Comparison of ENCODE assay signal across 1 cellular context in the genomic region with DNA sequence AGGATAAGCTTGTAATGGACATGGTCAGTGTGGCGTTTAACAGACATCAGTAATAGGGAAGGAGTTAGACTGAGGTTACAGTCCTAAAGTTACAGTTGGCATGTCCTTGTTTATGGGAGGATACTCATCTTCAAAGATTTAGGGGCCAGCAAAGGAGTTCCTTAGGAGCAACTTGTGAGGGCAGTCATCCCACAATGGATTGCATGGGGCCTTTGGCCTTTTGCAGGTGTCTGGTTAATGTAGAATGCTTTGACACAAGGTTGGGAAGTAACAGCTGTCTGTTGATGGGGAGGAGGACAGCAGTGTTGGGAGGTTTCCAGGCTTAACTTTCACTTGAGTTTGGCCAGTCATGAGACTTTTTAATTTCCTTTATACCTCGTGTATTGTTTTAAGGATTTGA.
TF ChIP-seq lines count a peak whose summit lies in the region.

No MANE protein-coding gene starts in this region.

TF ChIP-seq in GM12878, 131 proteins besides CTCF, POLR2A, EP300 and RAD21:
- TF ChIP-seq, protein P1, sequence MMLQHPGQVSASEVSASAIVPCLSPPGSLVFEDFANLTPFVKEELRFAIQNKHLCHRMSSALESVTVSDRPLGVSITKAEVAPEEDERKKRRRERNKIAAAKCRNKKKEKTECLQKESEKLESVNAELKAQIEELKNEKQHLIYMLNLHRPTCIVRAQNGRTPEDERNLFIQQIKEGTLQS (IDR thresholded peaks at IDR 0.05; ENCODE audit: borderline replicate concordance, extremely low read depth, low read depth, low read length): no peak
- TF ChIP-seq IRF5 (IDR thresholded peaks at IDR 0.05; ENCODE audit: borderline replicate concordance): no peak
- no peak for TF ChIP-seq IKZF2 (IDR thresholded peaks at IDR 0.05)
- no peak for TF ChIP-seq WRNIP1 (IDR thresholded peaks at IDR 0.05; ENCODE audit: borderline replicate concordance, low read depth, low read length)
- no peak for TF ChIP-seq ASH2L (IDR thresholded peaks at IDR 0.05; ENCODE audit: borderline replicate concordance, low read depth)
- TF ChIP-seq ZZZ3 (IDR thresholded peaks at IDR 0.05; ENCODE audit: control insufficient read depth, insufficient read length, low read depth): no peak
- no peak for TF ChIP-seq ZNF217 (IDR thresholded peaks at IDR 0.05)
- TF ChIP-seq, protein P2, sequence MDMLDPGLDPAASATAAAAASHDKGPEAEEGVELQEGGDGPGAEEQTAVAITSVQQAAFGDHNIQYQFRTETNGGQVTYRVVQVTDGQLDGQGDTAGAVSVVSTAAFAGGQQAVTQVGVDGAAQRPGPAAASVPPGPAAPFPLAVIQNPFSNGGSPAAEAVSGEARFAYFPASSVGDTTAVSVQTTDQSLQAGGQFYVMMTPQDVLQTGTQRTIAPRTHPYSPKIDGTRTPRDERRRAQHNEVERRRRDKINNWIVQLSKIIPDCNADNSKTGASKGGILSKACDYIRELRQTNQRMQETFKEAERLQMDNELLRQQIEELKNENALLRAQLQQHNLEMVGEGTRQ (IDR thresholded peaks at IDR 0.05; ENCODE audit: borderline replicate concordance, low read depth, low read length): no peak
- TF ChIP-seq GABPA (IDR thresholded peaks at IDR 0.05; ENCODE audit: low read depth): no peak
- TF ChIP-seq ZNF207 (IDR thresholded peaks at IDR 0.05; ENCODE audit: borderline replicate concordance): no peak
- no peak for TF ChIP-seq POU2F2 (IDR thresholded peaks at IDR 0.05; ENCODE audit: borderline replicate concordance, low read depth, low read length)
- no peak for TF ChIP-seq ATF7 (IDR thresholded peaks at IDR 0.05; ENCODE audit: low read depth)
- TF ChIP-seq EGR1 (IDR thresholded peaks at IDR 0.05; ENCODE audit: borderline replicate concordance in 1 of 2, low read depth in 2 of 2, low read length in 2 of 2): no peak
- no peak for TF ChIP-seq BHLHE40 (IDR thresholded peaks at IDR 0.05; ENCODE audit: borderline replicate concordance in 1 of 2, low read depth in 2 of 2, low read length in 1 of 2)
- no peak for TF ChIP-seq BRCA1 (IDR thresholded peaks at IDR 0.05; ENCODE audit: low read depth, low read length)
- TF ChIP-seq PML (IDR thresholded peaks at IDR 0.05; ENCODE audit: low read length): no peak
